Comparison of ENCODE assay signal across 1 cellular context in the genomic region with DNA sequence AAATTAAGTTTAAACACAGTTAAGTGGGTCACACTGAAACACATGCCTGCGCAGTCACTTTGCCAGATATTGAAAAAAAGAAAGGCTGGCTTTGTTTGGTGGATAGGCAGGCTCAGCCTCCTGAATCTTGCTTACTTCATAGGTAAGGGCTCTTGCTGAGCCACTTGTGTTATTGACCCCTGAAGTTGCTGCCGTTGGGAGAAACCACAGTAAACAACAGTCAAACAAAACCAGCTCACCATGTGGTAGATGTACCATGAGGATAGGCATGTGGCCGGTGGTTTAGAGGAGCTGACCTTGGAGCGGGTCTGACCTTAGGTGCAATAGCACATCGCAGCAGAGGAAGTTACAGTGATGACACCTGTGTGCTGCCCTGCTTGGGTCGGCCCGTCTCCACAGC.
TF ChIP-seq lines count a peak whose summit lies in the region.

No MANE protein-coding gene starts in this region.

TF ChIP-seq in HepG2, 621 proteins besides CTCF, POLR2A, EP300 and RAD21 (continued from another document and continues in another):
- TF ChIP-seq, protein P1, sequence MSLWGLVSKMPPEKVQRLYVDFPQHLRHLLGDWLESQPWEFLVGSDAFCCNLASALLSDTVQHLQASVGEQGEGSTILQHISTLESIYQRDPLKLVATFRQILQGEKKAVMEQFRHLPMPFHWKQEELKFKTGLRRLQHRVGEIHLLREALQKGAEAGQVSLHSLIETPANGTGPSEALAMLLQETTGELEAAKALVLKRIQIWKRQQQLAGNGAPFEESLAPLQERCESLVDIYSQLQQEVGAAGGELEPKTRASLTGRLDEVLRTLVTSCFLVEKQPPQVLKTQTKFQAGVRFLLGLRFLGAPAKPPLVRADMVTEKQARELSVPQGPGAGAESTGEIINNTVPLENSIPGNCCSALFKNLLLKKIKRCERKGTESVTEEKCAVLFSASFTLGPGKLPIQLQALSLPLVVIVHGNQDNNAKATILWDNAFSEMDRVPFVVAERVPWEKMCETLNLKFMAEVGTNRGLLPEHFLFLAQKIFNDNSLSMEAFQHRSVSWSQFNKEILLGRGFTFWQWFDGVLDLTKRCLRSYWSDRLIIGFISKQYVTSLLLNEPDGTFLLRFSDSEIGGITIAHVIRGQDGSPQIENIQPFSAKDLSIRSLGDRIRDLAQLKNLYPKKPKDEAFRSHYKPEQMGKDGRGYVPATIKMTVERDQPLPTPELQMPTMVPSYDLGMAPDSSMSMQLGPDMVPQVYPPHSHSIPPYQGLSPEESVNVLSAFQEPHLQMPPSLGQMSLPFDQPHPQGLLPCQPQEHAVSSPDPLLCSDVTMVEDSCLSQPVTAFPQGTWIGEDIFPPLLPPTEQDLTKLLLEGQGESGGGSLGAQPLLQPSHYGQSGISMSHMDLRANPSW (CRISPR knock-in tag; IDR thresholded peaks at IDR 0.05; ENCODE audit: borderline replicate concordance): no peak
- TF ChIP-seq PHF20 (CRISPR knock-in tag; IDR thresholded peaks at IDR 0.05) (no peak), ISL2 (CRISPR knock-in tag; IDR thresholded peaks at IDR 0.05) (no peak), ZNF614 (CRISPR knock-in tag; IDR thresholded peaks at IDR 0.05; ENCODE audit: borderline replicate concordance) (no peak), ZNF550 (CRISPR knock-in tag; IDR thresholded peaks at IDR 0.05; ENCODE audit: borderline replicate concordance) (no peak), PCBP2 (optimal IDR thresholded peaks at IDR 0.05; ENCODE audit: low read depth, low read length, poor library complexity, severe bottlenecking) (no peak), HDAC2 (CRISPR knock-in tag; IDR thresholded peaks at IDR 0.05) (peak; percentile 57; the same call in 1 of the 2 replicates), CENPX (CRISPR knock-in tag; IDR thresholded peaks at IDR 0.05) (no peak), ZKSCAN8 (CRISPR knock-in tag; IDR thresholded peaks at IDR 0.05; ENCODE audit: borderline replicate concordance) (no peak), JUND (CRISPR knock-in tag; IDR thresholded peaks at IDR 0.05) (no peak), EZH2 (conservative IDR thresholded peaks at IDR 0.05; ENCODE audit: low read depth, low read length) (no peak), NFE2L1 (CRISPR knock-in tag; IDR thresholded peaks at IDR 0.05; ENCODE audit: borderline replicate concordance) (no peak), ATF1 (CRISPR knock-in tag; IDR thresholded peaks at IDR 0.05) (no peak), SALL1 (CRISPR knock-in tag; IDR thresholded peaks at IDR 0.05) (peak; percentile 70), NR2F1 (CRISPR knock-in tag; IDR thresholded peaks at IDR 0.05) (peak; percentile 49 to 75; a peak in 2 of 4 replicates), MYC (CRISPR knock-in tag; IDR thresholded peaks at IDR 0.05; ENCODE audit: borderline replicate concordance) (peak; percentile 73), ZNF652 (CRISPR knock-in tag; IDR thresholded peaks at IDR 0.05; ENCODE audit: borderline replicate concordance, low read depth) (no peak), MTA3 (CRISPR knock-in tag; IDR thresholded peaks at IDR 0.05) (no peak), ZNF775 (CRISPR knock-in tag; IDR thresholded peaks at IDR 0.05; ENCODE audit: borderline replicate concordance) (no peak), ZNF891 (CRISPR knock-in tag; IDR thresholded peaks at IDR 0.05) (no peak), PHF21A (CRISPR knock-in tag; IDR thresholded peaks at IDR 0.05) (no peak)
- TF ChIP-seq, protein P2, sequence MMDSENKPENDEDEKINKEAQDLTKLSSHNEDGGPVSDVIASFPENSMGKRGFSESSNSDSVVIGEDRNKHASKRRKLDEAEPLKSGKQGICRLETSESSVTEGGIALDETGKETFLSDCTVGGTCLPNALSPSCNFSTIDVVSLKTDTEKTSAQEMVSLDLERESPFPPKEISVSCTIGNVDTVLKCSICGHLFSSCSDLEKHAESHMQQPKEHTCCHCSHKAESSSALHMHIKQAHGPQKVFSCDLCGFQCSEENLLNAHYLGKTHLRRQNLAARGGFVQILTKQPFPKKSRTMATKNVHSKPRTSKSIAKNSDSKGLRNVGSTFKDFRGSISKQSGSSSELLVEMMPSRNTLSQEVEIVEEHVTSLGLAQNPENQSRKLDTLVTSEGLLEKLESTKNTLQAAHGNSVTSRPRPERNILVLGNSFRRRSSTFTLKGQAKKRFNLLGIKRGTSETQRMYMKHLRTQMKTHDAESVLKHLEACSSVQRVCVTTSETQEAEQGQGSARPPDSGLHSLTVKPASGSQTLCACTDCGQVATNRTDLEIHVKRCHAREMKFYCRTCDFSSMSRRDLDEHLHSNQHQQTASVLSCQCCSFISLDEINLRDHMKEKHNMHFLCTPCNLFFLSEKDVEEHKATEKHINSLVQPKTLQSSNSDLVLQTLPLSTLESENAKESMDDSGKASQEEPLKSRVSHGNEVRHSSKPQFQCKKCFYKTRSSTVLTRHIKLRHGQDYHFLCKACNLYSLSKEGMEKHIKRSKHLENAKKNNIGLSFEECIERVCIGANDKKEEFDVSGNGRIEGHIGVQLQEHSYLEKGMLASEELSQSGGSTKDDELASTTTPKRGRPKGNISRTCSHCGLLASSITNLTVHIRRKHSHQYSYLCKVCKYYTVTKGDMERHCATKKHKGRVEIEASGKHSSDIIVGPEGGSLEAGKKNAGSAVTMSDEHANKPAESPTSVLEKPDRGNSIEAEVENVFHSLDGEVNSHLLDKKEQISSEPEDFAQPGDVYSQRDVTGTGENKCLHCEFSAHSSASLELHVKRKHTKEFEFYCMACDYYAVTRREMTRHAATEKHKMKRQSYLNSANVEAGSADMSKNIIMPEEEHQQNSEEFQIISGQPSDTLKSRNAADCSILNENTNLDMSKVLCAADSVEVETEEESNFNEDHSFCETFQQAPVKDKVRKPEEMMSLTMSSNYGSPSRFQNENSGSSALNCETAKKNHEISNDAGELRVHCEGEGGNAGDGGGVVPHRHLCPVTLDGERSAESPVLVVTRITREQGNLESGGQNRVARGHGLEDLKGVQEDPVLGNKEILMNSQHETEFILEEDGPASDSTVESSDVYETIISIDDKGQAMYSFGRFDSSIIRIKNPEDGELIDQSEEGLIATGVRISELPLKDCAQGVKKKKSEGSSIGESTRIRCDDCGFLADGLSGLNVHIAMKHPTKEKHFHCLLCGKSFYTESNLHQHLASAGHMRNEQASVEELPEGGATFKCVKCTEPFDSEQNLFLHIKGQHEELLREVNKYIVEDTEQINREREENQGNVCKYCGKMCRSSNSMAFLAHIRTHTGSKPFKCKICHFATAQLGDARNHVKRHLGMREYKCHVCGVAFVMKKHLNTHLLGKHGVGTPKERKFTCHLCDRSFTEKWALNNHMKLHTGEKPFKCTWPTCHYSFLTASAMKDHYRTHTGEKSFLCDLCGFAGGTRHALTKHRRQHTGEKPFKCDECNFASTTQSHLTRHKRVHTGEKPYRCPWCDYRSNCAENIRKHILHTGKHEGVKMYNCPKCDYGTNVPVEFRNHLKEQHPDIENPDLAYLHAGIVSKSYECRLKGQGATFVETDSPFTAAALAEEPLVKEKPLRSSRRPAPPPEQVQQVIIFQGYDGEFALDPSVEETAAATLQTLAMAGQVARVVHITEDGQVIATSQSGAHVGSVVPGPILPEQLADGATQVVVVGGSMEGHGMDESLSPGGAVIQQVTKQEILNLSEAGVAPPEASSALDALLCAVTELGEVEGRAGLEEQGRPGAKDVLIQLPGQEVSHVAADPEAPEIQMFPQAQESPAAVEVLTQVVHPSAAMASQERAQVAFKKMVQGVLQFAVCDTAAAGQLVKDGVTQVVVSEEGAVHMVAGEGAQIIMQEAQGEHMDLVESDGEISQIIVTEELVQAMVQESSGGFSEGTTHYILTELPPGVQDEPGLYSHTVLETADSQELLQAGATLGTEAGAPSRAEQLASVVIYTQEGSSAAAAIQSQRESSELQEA (CRISPR knock-in tag; IDR thresholded peaks at IDR 0.05; ENCODE audit: not compliant biosample characterization): no peak
- TF ChIP-seq, protein P3, sequence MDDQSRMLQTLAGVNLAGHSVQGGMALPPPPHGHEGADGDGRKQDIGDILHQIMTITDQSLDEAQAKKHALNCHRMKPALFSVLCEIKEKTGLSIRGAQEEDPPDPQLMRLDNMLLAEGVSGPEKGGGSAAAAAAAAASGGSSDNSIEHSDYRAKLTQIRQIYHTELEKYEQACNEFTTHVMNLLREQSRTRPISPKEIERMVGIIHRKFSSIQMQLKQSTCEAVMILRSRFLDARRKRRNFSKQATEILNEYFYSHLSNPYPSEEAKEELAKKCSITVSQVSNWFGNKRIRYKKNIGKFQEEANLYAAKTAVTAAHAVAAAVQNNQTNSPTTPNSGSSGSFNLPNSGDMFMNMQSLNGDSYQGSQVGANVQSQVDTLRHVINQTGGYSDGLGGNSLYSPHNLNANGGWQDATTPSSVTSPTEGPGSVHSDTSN (CRISPR knock-in tag; IDR thresholded peaks at IDR 0.05; ENCODE audit: borderline replicate concordance): no peak
- TF ChIP-seq, protein P4, sequence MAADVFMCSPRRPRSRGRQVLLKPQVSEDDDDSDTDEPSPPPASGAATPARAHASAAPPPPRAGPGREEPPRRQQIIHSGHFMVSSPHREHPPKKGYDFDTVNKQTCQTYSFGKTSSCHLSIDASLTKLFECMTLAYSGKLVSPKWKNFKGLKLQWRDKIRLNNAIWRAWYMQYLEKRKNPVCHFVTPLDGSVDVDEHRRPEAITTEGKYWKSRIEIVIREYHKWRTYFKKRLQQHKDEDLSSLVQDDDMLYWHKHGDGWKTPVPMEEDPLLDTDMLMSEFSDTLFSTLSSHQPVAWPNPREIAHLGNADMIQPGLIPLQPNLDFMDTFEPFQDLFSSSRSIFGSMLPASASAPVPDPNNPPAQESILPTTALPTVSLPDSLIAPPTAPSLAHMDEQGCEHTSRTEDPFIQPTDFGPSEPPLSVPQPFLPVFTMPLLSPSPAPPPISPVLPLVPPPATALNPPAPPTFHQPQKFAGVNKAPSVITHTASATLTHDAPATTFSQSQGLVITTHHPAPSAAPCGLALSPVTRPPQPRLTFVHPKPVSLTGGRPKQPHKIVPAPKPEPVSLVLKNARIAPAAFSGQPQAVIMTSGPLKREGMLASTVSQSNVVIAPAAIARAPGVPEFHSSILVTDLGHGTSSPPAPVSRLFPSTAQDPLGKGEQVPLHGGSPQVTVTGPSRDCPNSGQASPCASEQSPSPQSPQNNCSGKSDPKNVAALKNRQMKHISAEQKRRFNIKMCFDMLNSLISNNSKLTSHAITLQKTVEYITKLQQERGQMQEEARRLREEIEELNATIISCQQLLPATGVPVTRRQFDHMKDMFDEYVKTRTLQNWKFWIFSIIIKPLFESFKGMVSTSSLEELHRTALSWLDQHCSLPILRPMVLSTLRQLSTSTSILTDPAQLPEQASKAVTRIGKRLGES (CRISPR knock-in tag; IDR thresholded peaks at IDR 0.05; ENCODE audit: borderline replicate concordance): no peak
- TF ChIP-seq, protein P5, sequence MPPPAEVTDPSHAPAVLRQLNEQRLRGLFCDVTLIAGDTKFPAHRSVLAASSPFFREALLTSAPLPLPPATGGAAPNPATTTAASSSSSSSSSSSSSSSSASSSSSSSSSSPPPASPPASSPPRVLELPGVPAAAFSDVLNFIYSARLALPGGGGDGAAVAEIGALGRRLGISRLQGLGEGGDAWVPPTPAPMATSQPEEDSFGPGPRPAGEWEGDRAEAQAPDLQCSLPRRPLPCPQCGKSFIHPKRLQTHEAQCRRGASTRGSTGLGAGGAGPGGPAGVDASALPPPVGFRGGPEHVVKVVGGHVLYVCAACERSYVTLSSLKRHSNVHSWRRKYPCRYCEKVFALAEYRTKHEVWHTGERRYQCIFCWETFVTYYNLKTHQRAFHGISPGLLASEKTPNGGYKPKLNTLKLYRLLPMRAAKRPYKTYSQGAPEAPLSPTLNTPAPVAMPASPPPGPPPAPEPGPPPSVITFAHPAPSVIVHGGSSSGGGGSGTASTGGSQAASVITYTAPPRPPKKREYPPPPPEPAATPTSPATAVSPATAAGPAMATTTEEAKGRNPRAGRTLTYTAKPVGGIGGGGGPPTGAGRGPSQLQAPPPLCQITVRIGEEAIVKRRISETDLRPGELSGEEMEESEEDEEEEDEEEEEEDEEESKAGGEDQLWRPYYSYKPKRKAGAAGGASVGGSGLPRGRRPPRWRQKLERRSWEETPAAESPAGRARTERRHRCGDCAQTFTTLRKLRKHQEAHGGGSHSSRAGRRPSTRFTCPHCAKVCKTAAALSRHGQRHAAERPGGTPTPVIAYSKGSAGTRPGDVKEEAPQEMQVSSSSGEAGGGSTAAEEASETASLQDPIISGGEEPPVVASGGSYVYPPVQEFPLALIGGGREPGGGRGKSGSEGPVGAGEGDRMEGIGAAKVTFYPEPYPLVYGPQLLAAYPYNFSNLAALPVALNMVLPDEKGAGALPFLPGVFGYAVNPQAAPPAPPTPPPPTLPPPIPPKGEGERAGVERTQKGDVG (CRISPR knock-in tag; IDR thresholded peaks at IDR 0.05; ENCODE audit: borderline replicate concordance): no peak
- TF ChIP-seq, protein P6, sequence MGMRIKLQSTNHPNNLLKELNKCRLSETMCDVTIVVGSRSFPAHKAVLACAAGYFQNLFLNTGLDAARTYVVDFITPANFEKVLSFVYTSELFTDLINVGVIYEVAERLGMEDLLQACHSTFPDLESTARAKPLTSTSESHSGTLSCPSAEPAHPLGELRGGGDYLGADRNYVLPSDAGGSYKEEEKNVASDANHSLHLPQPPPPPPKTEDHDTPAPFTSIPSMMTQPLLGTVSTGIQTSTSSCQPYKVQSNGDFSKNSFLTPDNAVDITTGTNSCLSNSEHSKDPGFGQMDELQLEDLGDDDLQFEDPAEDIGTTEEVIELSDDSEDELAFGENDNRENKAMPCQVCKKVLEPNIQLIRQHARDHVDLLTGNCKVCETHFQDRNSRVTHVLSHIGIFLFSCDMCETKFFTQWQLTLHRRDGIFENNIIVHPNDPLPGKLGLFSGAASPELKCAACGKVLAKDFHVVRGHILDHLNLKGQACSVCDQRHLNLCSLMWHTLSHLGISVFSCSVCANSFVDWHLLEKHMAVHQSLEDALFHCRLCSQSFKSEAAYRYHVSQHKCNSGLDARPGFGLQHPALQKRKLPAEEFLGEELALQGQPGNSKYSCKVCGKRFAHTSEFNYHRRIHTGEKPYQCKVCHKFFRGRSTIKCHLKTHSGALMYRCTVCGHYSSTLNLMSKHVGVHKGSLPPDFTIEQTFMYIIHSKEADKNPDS (CRISPR knock-in tag; IDR thresholded peaks at IDR 0.05): no peak
- TF ChIP-seq, protein P7, sequence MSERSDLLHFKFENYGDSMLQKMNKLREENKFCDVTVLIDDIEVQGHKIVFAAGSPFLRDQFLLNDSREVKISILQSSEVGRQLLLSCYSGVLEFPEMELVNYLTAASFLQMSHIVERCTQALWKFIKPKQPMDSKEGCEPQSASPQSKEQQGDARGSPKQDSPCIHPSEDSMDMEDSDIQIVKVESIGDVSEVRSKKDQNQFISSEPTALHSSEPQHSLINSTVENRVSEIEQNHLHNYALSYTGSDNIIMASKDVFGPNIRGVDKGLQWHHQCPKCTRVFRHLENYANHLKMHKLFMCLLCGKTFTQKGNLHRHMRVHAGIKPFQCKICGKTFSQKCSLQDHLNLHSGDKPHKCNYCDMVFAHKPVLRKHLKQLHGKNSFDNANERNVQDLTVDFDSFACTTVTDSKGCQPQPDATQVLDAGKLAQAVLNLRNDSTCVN (CRISPR knock-in tag; IDR thresholded peaks at IDR 0.05; ENCODE audit: borderline replicate concordance): peak; percentile 42; the same call in 1 of the 2 replicates
- TF ChIP-seq, protein P8, sequence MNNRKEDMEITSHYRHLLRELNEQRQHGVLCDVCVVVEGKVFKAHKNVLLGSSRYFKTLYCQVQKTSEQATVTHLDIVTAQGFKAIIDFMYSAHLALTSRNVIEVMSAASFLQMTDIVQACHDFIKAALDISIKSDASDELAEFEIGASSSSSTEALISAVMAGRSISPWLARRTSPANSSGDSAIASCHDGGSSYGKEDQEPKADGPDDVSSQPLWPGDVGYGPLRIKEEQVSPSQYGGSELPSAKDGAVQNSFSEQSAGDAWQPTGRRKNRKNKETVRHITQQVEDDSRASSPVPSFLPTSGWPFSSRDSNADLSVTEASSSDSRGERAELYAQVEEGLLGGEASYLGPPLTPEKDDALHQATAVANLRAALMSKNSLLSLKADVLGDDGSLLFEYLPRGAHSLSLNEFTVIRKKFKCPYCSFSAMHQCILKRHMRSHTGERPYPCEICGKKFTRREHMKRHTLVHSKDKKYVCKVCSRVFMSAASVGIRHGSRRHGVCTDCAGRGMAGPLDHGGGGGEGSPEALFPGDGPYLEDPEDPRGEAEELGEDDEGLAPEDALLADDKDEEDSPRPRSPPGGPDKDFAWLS (CRISPR knock-in tag; IDR thresholded peaks at IDR 0.05; ENCODE audit: borderline replicate concordance): no peak
